In genomic region chr19:49073514-49074378, GRCh38 we compare ENCODE assay signal across 8 cellular contexts. TPM values are rescaled to one million over a fixed set of nuclear protein-coding genes. Genes with fewer than 3 reads are reported as not detected.
DNase-seq lines count a peak whose midpoint lies in the region; ATAC-seq, FAIRE-seq and TF ChIP-seq lines count a peak whose summit lies in the region.

No MANE protein-coding gene starts in this region.

- CTCF ChIA-PET in A549 (lab: Yijun Ruan, JAX) = interaction anchor here (0.5 to 8.8 kb wide), 47 partner anchors 9 to 906 kb away, joined by 3 to 121 read pairs (median 5); partner anchors contain the start of genes CGB7, GYS1, NTF4 and PPP1R15A

- H3K4me1 ChIP-seq in A549 = peaks cover 16% of the 10 kb centered on the region

- TF ChIP-seq POLR2A in A549 (IDR thresholded peaks at IDR 0.05; ENCODE audit: low read length) = no peak

- FAIRE-seq in A549 (lab: Jason Lieb, UNC) (no peak), RCC 7860 (lab: Jason Lieb, UNC) (no peak)

- peak overlapping the region; percentile 82 for H3K4me2 ChIP-seq in A549

- POLR2A ChIA-PET in A549 (lab: Yijun Ruan, JAX) = interaction anchor here (0.7 to 1.5 kb wide), 2 partner anchors 74 to 125 kb away, joined by 3 to 4 read pairs; no protein-coding TSS in a partner anchor

- DNase-seq in A549 (ENCODE audit: low read depth in 1 of 2, low spot score in 1 of 2) (peak; percentile 65 to 73), RCC 7860 (ENCODE audit: low spot score) (peak; percentile 21), fibroblast of villous mesenchyme (ENCODE audit: low read depth) (no peak), AG08396 (ENCODE audit: low spot score) (no peak), NCI-H1092 treated with DMSO at 0.1 percent for 48 hours (lab: John Stamatoyannopoulos, UW) (no peak)

- H3K9me3 ChIP-seq in A549 = no peaks in the 10 kb centered on the region

- no peak for TF ChIP-seq EP300 in A549 (IDR thresholded peaks at IDR 0.05)

- ATAC-seq in A549 = peak; percentile 77 to 86
- ATAC-seq in GM19328 (IDR thresholded peaks at IDR 0.05; ENCODE audit: unreplicated experiment) = no peak
- no peak for ATAC-seq in GM21737 (IDR thresholded peaks at IDR 0.05; ENCODE audit: unreplicated experiment)

- 0 out of 6 replicates have a peak overlapping the region, but pooled peaks of 1 of the 2 experiments have one; percentile 9 for H3K27ac ChIP-seq in A549

- H3K4me3 ChIP-seq in A549 (peak overlapping the region; percentile 6; the same call in 1 of the 3 replicates), GM12875 (ENCODE audit: low read depth, low read length) (no peak overlapping the region), fibroblast of villous mesenchyme (ENCODE audit: low read depth, low read length) (no peak overlapping the region)

- peak; percentile 62 for TF ChIP-seq CTCF in A549 (IDR thresholded peaks at IDR 0.05)
- TF ChIP-seq CTCF in GM12875 (IDR thresholded peaks at IDR 0.05; ENCODE audit: borderline replicate concordance, insufficient read depth, low read depth, low read length) = peak; percentile 32
- TF ChIP-seq CTCF in fibroblast of villous mesenchyme (IDR thresholded peaks at IDR 0.05; ENCODE audit: insufficient read depth, low read depth, low read length) = peak; percentile 24

- WGBS in A549 (ENCODE audit: missing lambda C conversion rate) = 43% methylated on average over 23 of the region's 23 CpGs

- TF ChIP-seq RAD21 in A549 (conservative IDR thresholded peaks at IDR 0.05 in 1 of 2, IDR thresholded peaks at IDR 0.05 in 1 of 2) = peak; percentile 40 to 66; a peak in 4 of 5 replicates

TF ChIP-seq in A549, 52 proteins besides CTCF, POLR2A, EP300 and RAD21:
- TF ChIP-seq ZSCAN20 (CRISPR knock-in tag; IDR thresholded peaks at IDR 0.05) (no peak), SMC3 (IDR thresholded peaks at IDR 0.05) (peak; percentile 60), ELK1 (IDR thresholded peaks at IDR 0.05; ENCODE audit: low read depth, low read length) (no peak), REST (IDR thresholded peaks at IDR 0.05) (no peak)
TF ChIP-seq in A549: peak in this region for 1.

RNA-seq across cellular contexts. Expression of gene KCNA7, which starts 1.2 kb away (rescaled TPM):
- polyA plus RNA-seq in A549 (2011; rRNA removed) (not detected in 2 replicates), A549 (2017; fragmentation: RNase III; extraction: RNeasy Plus Mini Kit Qiagen cat#74134 plus additional on column Dnase treatment) (not detected in 3 replicates)
- polyA plus RNA-seq in A549 (2012; cell fraction: cytosol; rRNA removed) = not detected in 2 replicates
- polyA plus RNA-seq in A549 (2012; cell fraction: nucleus; rRNA removed) = not detected in 2 replicates
- polyA minus RNA-seq in A549 (2011; rRNA and poly(A)+ RNA removed) = not detected in 2 replicates
- total RNA-seq in fibroblast of villous mesenchyme = not detected in 2 replicates

RNA-seq across cellular contexts. Expression of gene NTF4, which starts 9.1 kb away (rescaled TPM):
- polyA plus RNA-seq in A549 (2011; rRNA removed) (0.34 and 0.37 TPM in 2 replicates), A549 (2017; fragmentation: RNase III; extraction: RNeasy Plus Mini Kit Qiagen cat#74134 plus additional on column Dnase treatment) (1.0 to 2.4 TPM (median 1.7 TPM) in 3 replicates)
- 0.49 and 0.52 TPM in 2 replicates for polyA plus RNA-seq in A549 (2012; cell fraction: cytosol; rRNA removed)
- polyA plus RNA-seq in A549 (2012; cell fraction: nucleus; rRNA removed) = 0.94 and 1.1 TPM in 2 replicates
- polyA minus RNA-seq in A549 (2011; rRNA and poly(A)+ RNA removed) = 0.25 and 0.54 TPM in 2 replicates
- not detected in 2 replicates for total RNA-seq in fibroblast of villous mesenchyme

RNA-seq across cellular contexts. Expression of gene SNRNP70, which starts 11.5 kb away (rescaled TPM):
- polyA plus RNA-seq in A549 (2011; rRNA removed) (214 and 220 TPM in 2 replicates), A549 (2017; fragmentation: RNase III; extraction: RNeasy Plus Mini Kit Qiagen cat#74134 plus additional on column Dnase treatment) (338 to 350 TPM (median 342 TPM) in 3 replicates)
- polyA plus RNA-seq in A549 (2012; cell fraction: cytosol; rRNA removed) = 597 and 680 TPM in 2 replicates
- 1,091 and 1,335 TPM in 2 replicates for polyA plus RNA-seq in A549 (2012; cell fraction: nucleus; rRNA removed)
- polyA minus RNA-seq in A549 (2011; rRNA and poly(A)+ RNA removed) = 126 and 131 TPM in 2 replicates
- 117 and 197 TPM in 2 replicates for total RNA-seq in fibroblast of villous mesenchyme

RNA-seq across cellular contexts. Expression of gene CGB7, which starts 16.2 kb away (rescaled TPM):
- polyA plus RNA-seq in A549 (2011; rRNA removed) (0.34 and 0.56 TPM in 2 replicates), A549 (2017; fragmentation: RNase III; extraction: RNeasy Plus Mini Kit Qiagen cat#74134 plus additional on column Dnase treatment) (0.63 to 0.88 TPM (median 0.79 TPM) in 3 replicates)
- 0.78 and 0.89 TPM in 2 replicates for polyA plus RNA-seq in A549 (2012; cell fraction: cytosol; rRNA removed)
- polyA plus RNA-seq in A549 (2012; cell fraction: nucleus; rRNA removed) = 5.6 and 5.8 TPM in 2 replicates
- 0.74 and 0.88 TPM in 2 replicates for polyA minus RNA-seq in A549 (2011; rRNA and poly(A)+ RNA removed)
- total RNA-seq in fibroblast of villous mesenchyme = under 0.01 and 0.32 TPM in 2 replicates

RNA-seq across cellular contexts. Expression of gene CGB8, which starts 24.8 kb away (rescaled TPM):
- polyA plus RNA-seq in A549 (2011; rRNA removed) (0.63 and 0.95 TPM in 2 replicates), A549 (2017; fragmentation: RNase III; extraction: RNeasy Plus Mini Kit Qiagen cat#74134 plus additional on column Dnase treatment) (2.0 to 2.7 TPM (median 2.4 TPM) in 3 replicates)
- 4.6 and 5.6 TPM in 2 replicates for polyA plus RNA-seq in A549 (2012; cell fraction: cytosol; rRNA removed)
- 14.8 and 19.9 TPM in 2 replicates for polyA plus RNA-seq in A549 (2012; cell fraction: nucleus; rRNA removed)
- 0.49 TPM in 1 of 2 replicates, not detected in the other for polyA minus RNA-seq in A549 (2011; rRNA and poly(A)+ RNA removed)
- total RNA-seq in fibroblast of villous mesenchyme = not detected in 2 replicates

Comparison
In these comparisons a context has a peak if more than half of its experiments do, and no peak if none do; other contexts are left out.
1. ATAC-seq: peak in A549 (2 of 2); none in GM19328 (single experiment) and GM21737 (single experiment).
2. DNase-seq: peak in A549 (2 of 2) and RCC 7860 (single experiment); none in fibroblast of villous mesenchyme (single experiment), AG08396 (single experiment) and NCI-H1092 treated with DMSO at 0.1 percent for 48 hours (single experiment).
3. Peak in every context shown above with its lines, with median percentiles within 50 percentile points of each other: CTCF ChIP-seq.